9 cellular contexts compared by ENCODE assay signal in genomic region chr5:33938881-33939280, GRCh38. TPM values are rescaled to one million over a fixed set of nuclear protein-coding genes. Genes with fewer than 3 reads are reported as not detected.
"Had no signal": no experiment of that assay in that cellular context is flagged by ENCODE, and none has a peak within 500 bp of the region (broad histone marks: within the 10 kb centered on the region; RNA-seq: fewer than 3 reads in every experiment).

No MANE protein-coding gene starts in this region.

- H3K9me3 ChIP-seq: HAP-1 had no signal

- H3K4me3 ChIP-seq: GM23248, HAP-1, K562 had no signal

- H3K4me1 ChIP-seq: HAP-1 had no signal

- H3K36me3 ChIP-seq: HAP-1 had no signal

- DNase-seq: GM23248, GOT3, H7, HFFc6, IMR-90 had no signal

- H3K27ac ChIP-seq: GM23248 had no signal

- H2AFZ ChIP-seq: GM23248 had no signal

RNA-seq across cellular contexts. Expression of gene RXFP3, which starts 2.7 kb away (rescaled TPM):
- total RNA-seq: GM23248, H4, H7, HFFc6, HT-29, IMR-90, K562 had no signal

RNA-seq across cellular contexts. Expression of gene SLC45A2, which starts 45.6 kb away (rescaled TPM):
- total RNA-seq: GM23248, H4, HFFc6, HT-29, IMR-90 had no signal

RNA-seq across cellular contexts. Expression of gene ADAMTS12, which starts 47.1 kb away (rescaled TPM):
- total RNA-seq: HT-29 had no signal
